Comparison of ENCODE assay signal across 8 cellular contexts in the genomic region with DNA sequence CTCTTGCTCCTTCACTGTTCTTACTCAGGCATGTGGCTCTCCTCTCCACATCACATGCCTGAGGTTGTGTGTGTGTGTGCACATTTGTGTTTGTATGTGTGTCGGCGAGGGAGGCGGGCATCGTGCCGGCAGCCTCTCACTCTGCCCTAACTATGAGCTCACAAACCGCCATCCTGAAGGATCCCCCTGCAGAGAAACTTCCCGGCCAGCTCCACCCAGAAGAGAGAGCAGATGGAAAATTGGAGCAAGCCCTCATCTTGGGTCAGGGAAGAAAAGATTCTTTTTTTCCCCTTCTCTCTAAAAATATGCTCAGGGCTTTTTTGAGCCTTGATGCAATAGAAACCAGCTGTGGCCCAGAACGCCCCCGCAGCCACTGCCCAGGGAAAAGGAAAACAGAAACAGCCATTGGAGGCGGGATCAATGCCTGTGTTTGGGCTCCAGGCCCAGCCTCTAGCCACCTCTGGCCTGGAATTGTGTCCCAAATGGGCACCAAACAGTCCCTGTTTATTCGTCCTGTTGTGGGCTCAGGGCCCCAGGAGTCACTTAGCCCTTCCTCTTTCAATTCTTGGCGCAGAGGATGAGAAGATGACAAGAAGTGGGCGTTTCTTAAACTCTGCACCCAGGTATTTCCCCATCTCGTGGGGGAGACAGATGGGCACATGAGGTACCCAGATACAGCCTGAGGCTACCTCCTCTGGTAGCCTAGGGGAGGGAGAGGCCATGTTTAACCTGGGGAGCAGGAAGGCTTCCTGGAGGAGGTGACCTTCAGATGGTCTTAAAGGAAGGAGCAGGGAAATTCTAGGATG.
DNase-seq lines count a peak whose midpoint lies in the region; ATAC-seq, FAIRE-seq and TF ChIP-seq lines count a peak whose summit lies in the region.

No MANE protein-coding gene starts in this region.

- H3K4me1 Mint-ChIP-seq in natural killer cell treated with Interleukin-12 subunit alpha and Interleukin-12 subunit beta and Interleukin-15 and Interleukin-18, amount 100 ng/mL, for 72 hours (ENCODE audit: low read depth in 2 of 2), result peaks cover 3 to 5% of the 10 kb centered on the region in 2 donors
- H3K4me1 Mint-ChIP-seq in natural killer cell, result no peaks in the 10 kb centered on the region
- peaks cover 23% of the 10 kb centered on the region for H3K4me1 Mint-ChIP-seq in activated naive CD8-positive, alpha-beta T cell treated with anti-CD3 and anti-CD28 coated beads for 36 hours

- H3K27ac Mint-ChIP-seq in natural killer cell treated with Interleukin-12 subunit alpha and Interleukin-12 subunit beta and Interleukin-15 and Interleukin-18, amount 100 ng/mL, for 72 hours, result peak overlapping the region in 1 of 2 donors; percentile 30
- H3K27ac Mint-ChIP-seq in natural killer cell, result no peak overlapping the region
- H3K27ac Mint-ChIP-seq in activated naive CD8-positive, alpha-beta T cell treated with anti-CD3 and anti-CD28 coated beads for 36 hours, result peak overlapping the region; percentile 76

- peak overlapping the region; percentile 14 to 70 for H3K27ac ChIP-seq in left lung
- H3K27ac ChIP-seq in tibial artery, result peak overlapping the region; percentile 73 to 86

- H3K4me3 Mint-ChIP-seq in natural killer cell treated with Interleukin-12 subunit alpha and Interleukin-12 subunit beta and Interleukin-15 and Interleukin-18, amount 100 ng/mL, for 72 hours, result no peak overlapping the region
- H3K4me3 Mint-ChIP-seq in natural killer cell, result no peak overlapping the region
- no peak overlapping the region for H3K4me3 Mint-ChIP-seq in activated naive CD8-positive, alpha-beta T cell treated with anti-CD3 and anti-CD28 coated beads for 36 hours

- H3K27me3 Mint-ChIP-seq in natural killer cell treated with Interleukin-12 subunit alpha and Interleukin-12 subunit beta and Interleukin-15 and Interleukin-18, amount 100 ng/mL, for 72 hours, result peaks cover 5 to 7% of the 10 kb centered on the region in 2 donors
- H3K27me3 Mint-ChIP-seq in natural killer cell (ENCODE audit: low read depth in 2 of 2), result peaks cover 7 to 14% of the 10 kb centered on the region in 2 donors
- no peaks in the 10 kb centered on the region for H3K27me3 Mint-ChIP-seq in activated naive CD8-positive, alpha-beta T cell treated with anti-CD3 and anti-CD28 coated beads for 36 hours

- H3K9me3 ChIP-seq in left lung, result no peaks in the 10 kb centered on the region
- H3K9me3 ChIP-seq in tibial artery, result no peaks in the 10 kb centered on the region

- no peaks in the 10 kb centered on the region for H3K36me3 ChIP-seq in left lung
- no peaks in the 10 kb centered on the region for H3K36me3 ChIP-seq in tibial artery

- no peaks in the 10 kb centered on the region for H3K9me3 Mint-ChIP-seq in natural killer cell treated with Interleukin-12 subunit alpha and Interleukin-12 subunit beta and Interleukin-15 and Interleukin-18, amount 100 ng/mL, for 72 hours
- no peaks in the 10 kb centered on the region for H3K9me3 Mint-ChIP-seq in natural killer cell
- H3K9me3 Mint-ChIP-seq in activated naive CD8-positive, alpha-beta T cell treated with anti-CD3 and anti-CD28 coated beads for 36 hours, result no peaks in the 10 kb centered on the region

- TF ChIP-seq CTCF in natural killer cell (IDR thresholded peaks at IDR 0.05) (no peak), left lung (IDR thresholded peaks at IDR 0.05) (no peak), tibial artery (IDR thresholded peaks at IDR 0.05) (no peak)

- H3K4me1 ChIP-seq in left lung (peaks cover 18 to 27% of the 10 kb centered on the region in 2 donors), tibial artery (peaks cover 0 to 49% (median 44%) of the 10 kb centered on the region in 4 donors)

- H3K27me3 ChIP-seq in left lung (no peaks in the 10 kb centered on the region), tibial artery (no peaks in the 10 kb centered on the region)

- H3K36me3 Mint-ChIP-seq in natural killer cell treated with Interleukin-12 subunit alpha and Interleukin-12 subunit beta and Interleukin-15 and Interleukin-18, amount 100 ng/mL, for 72 hours, result no peaks in the 10 kb centered on the region
- no peaks in the 10 kb centered on the region for H3K36me3 Mint-ChIP-seq in natural killer cell
- no peaks in the 10 kb centered on the region for H3K36me3 Mint-ChIP-seq in activated naive CD8-positive, alpha-beta T cell treated with anti-CD3 and anti-CD28 coated beads for 36 hours

- intact Hi-C loops in natural killer cell (cut with micrococcal nuclease), result no loop called here
- intact Hi-C loops in left lung (cut with DNase I), result no loop called here
- intact Hi-C loops in tibial artery (cut with DNase I; ENCODE audit: low total_unique reads), result no loop called here

- ATAC-seq in natural killer cell treated with Interleukin-12 subunit alpha and Interleukin-12 subunit beta and Interleukin-15 and Interleukin-18, amount 100 ng/mL, for 72 hours, result no peak
- ATAC-seq in natural killer cell (no peak), left lung (peak; percentile 63)

- H3K4me3 ChIP-seq in left lung (no peak overlapping the region), tibial artery (no peak overlapping the region)

- DNase-seq in natural killer cell treated with Interleukin-12 subunit alpha and Interleukin-12 subunit beta and Interleukin-15 and Interleukin-18, amount 100 ng/mL, for 72 hours (ENCODE audit: low spot score), result peak; percentile 35
- DNase-seq in natural killer cell (no peak), left lung (no peak), tibial artery (peak in 1 of 2 donors; percentile 72), NCI-H2171 treated with DMSO at 0.1 percent for 48 hours (lab: John Stamatoyannopoulos, UW) (no peak), SW 1271 (lab: John Stamatoyannopoulos, UW) (no peak), urothelium cell line (ENCODE audit: low spot score) (no peak)
- DNase-seq in activated naive CD8-positive, alpha-beta T cell treated with anti-CD3 and anti-CD28 coated beads for 36 hours, result peak; percentile 31

- no peak for FAIRE-seq in urothelium cell line (lab: Jason Lieb, UNC)

Comparison
In these comparisons a context has a peak if more than half of its experiments do, and no peak if none do; other contexts are left out.
1. DNase-seq: peak in natural killer cell treated with Interleukin-12 subunit alpha and Interleukin-12 subunit beta and Interleukin-15 and Interleukin-18, amount 100 ng/mL, for 72 hours (single experiment) and activated naive CD8-positive, alpha-beta T cell treated with anti-CD3 and anti-CD28 coated beads for 36 hours (single experiment); none in natural killer cell (single experiment), left lung (0 of 2), NCI-H2171 treated with DMSO at 0.1 percent for 48 hours (single experiment), SW 1271 (0 of 2) and urothelium cell line (single experiment).